ENCODE assay signal across 15 cellular contexts in genomic region chr20:57040924-57041323, GRCh38.
A peak's percentile ranks its signal among the peaks of the same experiment; 100 is the strongest.
DNase-seq lines count a peak whose midpoint lies in the region; ATAC-seq and TF ChIP-seq lines count a peak whose summit lies in the region.
"Had no signal": no experiment of that assay in that cellular context is flagged by ENCODE, and none has a peak within 500 bp of the region (broad histone marks: within the 10 kb centered on the region; RNA-seq: fewer than 3 reads in every experiment).

No MANE protein-coding gene starts in this region.

- DNase-seq in A172 (ENCODE audit: low spot score), result peak; percentile 68
- peak; percentile 46 for DNase-seq in HT1080 (ENCODE audit: low read depth)
- peak; percentile 57 for DNase-seq in adipocyte (ENCODE audit: low read depth)
- peak; percentile 62 for DNase-seq in hepatocyte (ENCODE audit: low spot score)
- no peak for DNase-seq in NCI-H1105 treated with DMSO at 0.1 percent for 48 hours (lab: John Stamatoyannopoulos, UW)
- DNase-seq in psoas muscle, result no peak
- DNase-seq: activated naive CD4-positive, alpha-beta T cell treated with Interleukin-2 at 50 U/mL for 16 hours; mesendoderm; NCI-H1694 treated with DMSO at 0.1 percent for 48 hours; stimulated activated CD4-positive, alpha-beta T cell treated with anti-CD3 and anti-CD28 coated beads, Interleukin-12 subunit alpha, Interleukin-12 subunit beta, amount 100 ng/mL, for 4 hours had no signal

- no peak for ATAC-seq in activated T-helper 17 cell treated with anti-CD3 and anti-CD28 coated beads, Interleukin-2, amount 50 U/mL, for 72 hours (replicated peaks)
- ATAC-seq in HG03095 (IDR thresholded peaks at IDR 0.05; ENCODE audit: unreplicated experiment) (no peak), psoas muscle (no peak)

- H3K27ac ChIP-seq in hepatocyte (peak overlapping the region; percentile 56), psoas muscle (no peak overlapping the region)
- H3K27ac ChIP-seq: neutrophil had no signal

- H4K20me1 ChIP-seq in hepatocyte (ENCODE audit: insufficient read depth, poor library complexity, severe bottlenecking), result no peaks in the 10 kb centered on the region

- no peaks in the 10 kb centered on the region for H3K9me3 Mint-ChIP-seq in activated T-helper 17 cell treated with anti-CD3 and anti-CD28 coated beads, Interleukin-2, amount 50 U/mL, for 72 hours
- H3K9me3 Mint-ChIP-seq: central memory CD8-positive, alpha-beta T cell; IgD-negative memory B cell had no signal

- H3K4me3 Mint-ChIP-seq in activated T-helper 17 cell treated with anti-CD3 and anti-CD28 coated beads, Interleukin-2, amount 50 U/mL, for 72 hours, result no peak overlapping the region
- H3K4me3 Mint-ChIP-seq: central memory CD8-positive, alpha-beta T cell; IgD-negative memory B cell had no signal

- H2AFZ ChIP-seq in hepatocyte, result no peak overlapping the region

- WGBS in hepatocyte (ENCODE audit: low lambda C conversion rate, missing lambda C conversion rate), result 57% methylated on average over 8 of the region's 8 CpGs
- 30 to 44% (median 40%) methylated on average over 8 of the region's 8 CpGs for WGBS in psoas muscle, 3 donors

- H3K36me3 ChIP-seq in adipocyte (ENCODE audit: control insufficient read depth, insufficient read depth, low read length, severe bottlenecking), result no peaks in the 10 kb centered on the region
- no peaks in the 10 kb centered on the region for H3K36me3 ChIP-seq in hepatocyte (replicated peaks; ENCODE audit: insufficient read depth, low read depth)
- H3K36me3 ChIP-seq in psoas muscle (ENCODE audit: insufficient read depth in 1 of 2, low read depth in 1 of 2), result no peaks in the 10 kb centered on the region
- H3K36me3 ChIP-seq: neutrophil had no signal

- peak overlapping the region; percentile 9 for H3K4me2 ChIP-seq in hepatocyte

- peaks cover 4% of the 10 kb centered on the region for H3K4me1 ChIP-seq in adipocyte (ENCODE audit: control insufficient read depth, insufficient read depth, low read length)
- peaks cover 16% of the 10 kb centered on the region for H3K4me1 ChIP-seq in hepatocyte (ENCODE audit: insufficient read depth)
- no peaks in the 10 kb centered on the region for H3K4me1 ChIP-seq in psoas muscle

- peaks cover 13% of the 10 kb centered on the region for H3K27me3 Mint-ChIP-seq in activated T-helper 17 cell treated with anti-CD3 and anti-CD28 coated beads, Interleukin-2, amount 50 U/mL, for 72 hours

- no peak overlapping the region for H3K27ac Mint-ChIP-seq in activated T-helper 17 cell treated with anti-CD3 and anti-CD28 coated beads, Interleukin-2, amount 50 U/mL, for 72 hours
- H3K27ac Mint-ChIP-seq: IgD-negative memory B cell had no signal

- no peak overlapping the region for H3K4me3 ChIP-seq in adipocyte (ENCODE audit: low read length)
- no peak overlapping the region for H3K4me3 ChIP-seq in hepatocyte
- no peak overlapping the region for H3K4me3 ChIP-seq in psoas muscle

- H3K36me3 Mint-ChIP-seq in activated T-helper 17 cell treated with anti-CD3 and anti-CD28 coated beads, Interleukin-2, amount 50 U/mL, for 72 hours (ENCODE audit: low read depth), result no peaks in the 10 kb centered on the region

- H3K27me3 ChIP-seq in adipocyte (replicated peaks; ENCODE audit: control insufficient read depth, insufficient read depth, low read length), result peaks cover 32% of the 10 kb centered on the region
- no peaks in the 10 kb centered on the region for H3K27me3 ChIP-seq in hepatocyte
- peaks cover 0 to 4% (median 3%) of the 10 kb centered on the region in 3 donors for H3K27me3 ChIP-seq in psoas muscle (ENCODE audit: insufficient read depth in 3 of 3, low read length in 2 of 3)

- H3K79me2 ChIP-seq in hepatocyte, result no peaks in the 10 kb centered on the region

- no peaks in the 10 kb centered on the region for H3K4me1 Mint-ChIP-seq in activated T-helper 17 cell treated with anti-CD3 and anti-CD28 coated beads, Interleukin-2, amount 50 U/mL, for 72 hours
- H3K4me1 Mint-ChIP-seq: central memory CD8-positive, alpha-beta T cell; IgD-negative memory B cell had no signal

- H3K9me3 ChIP-seq in adipocyte (ENCODE audit: control insufficient read depth, low read length) (no peaks in the 10 kb centered on the region), hepatocyte (ENCODE audit: low read depth) (no peaks in the 10 kb centered on the region), psoas muscle (no peaks in the 10 kb centered on the region)
- H3K9me3 ChIP-seq: neutrophil had no signal

- TF ChIP-seq CTCF in hepatocyte (IDR thresholded peaks at IDR 0.05; ENCODE audit: poor library complexity) (no peak), psoas muscle (IDR thresholded peaks at IDR 0.05) (no peak)

- no peaks in the 10 kb centered on the region for H3K9me2 ChIP-seq in hepatocyte (replicated peaks; ENCODE audit: insufficient read depth)

- H3K9ac ChIP-seq in adipocyte (ENCODE audit: low read length), result no peak overlapping the region

- intact Hi-C loops in psoas muscle (cut with DNase I), result no loop called here

Comparison
In these comparisons a context has a peak if more than half of its experiments do, and no peak if none do; other contexts are left out.
1. DNase-seq: peak in A172 (single experiment), HT1080 (single experiment), adipocyte (single experiment) and hepatocyte (single experiment); none in NCI-H1105 treated with DMSO at 0.1 percent for 48 hours (single experiment) and psoas muscle (0 of 2).